ENCODE assay signal across 38 cellular contexts in genomic region chr12:34198924-34199323, GRCh38.
"Had no signal": no experiment of that assay in that cellular context is flagged by ENCODE, and none has a peak within 500 bp of the region (broad histone marks: within the 10 kb centered on the region; RNA-seq: fewer than 3 reads in every experiment).

No MANE protein-coding gene starts in this region.

- H3K4me1 ChIP-seq: adrenal gland, ascending aorta, body of pancreas, breast epithelium had no signal

- H3K4me3 ChIP-seq: adrenal gland, ascending aorta, body of pancreas, breast epithelium, cardiac muscle cell had no signal

- ATAC-seq: activated naive CD4-positive, alpha-beta T cell treated with anti-CD3 and anti-CD28 coated beads, Interleukin-2, amount 50 U/mL, for 72 hours; activated naive CD8-positive, alpha-beta T cell treated with anti-CD3 and anti-CD28 coated beads, Interleukin-2, amount 50 U/mL, for 24 hours; activated T-cell treated with anti-CD3 and anti-CD28 coated beads, Interleukin-2, amount 50 U/mL, for 4 hours; activated T-cell treated with anti-CD3 and anti-CD28 coated beads, Interleukin-2, amount 50 U/mL, for 72 hours; activated T-helper 17 cell treated with anti-CD3 and anti-CD28 coated beads, Interleukin-2, amount 50 U/mL, for 72 hours; body of pancreas had no signal

- H3K27ac ChIP-seq: adrenal gland, ascending aorta, body of pancreas, brain microvascular endothelial cell, breast epithelium, cardiac muscle cell had no signal

- H3K27me3 Mint-ChIP-seq: activated naive CD8-positive, alpha-beta T cell; activated naive CD8-positive, alpha-beta T cell treated with anti-CD3 and anti-CD28 coated beads, Interleukin-2, amount 10 ng/mL, durations not matched to agents 7 days and 5 days; activated naive CD8-positive, alpha-beta T cell treated with anti-CD3 and anti-CD28 coated beads, Interleukin-2, amount 50 U/mL, for 24 hours; brain had no signal

- H3K36me3 ChIP-seq: adrenal gland, ascending aorta, brain microvascular endothelial cell, breast epithelium, cardiac muscle cell had no signal

- H3K4me1 Mint-ChIP-seq: activated naive CD4-positive, alpha-beta T cell treated with anti-CD3 and anti-CD28 coated beads, Interleukin-2, amount 10 ng/mL, durations not matched to agents 7 days and 5 days; activated naive CD4-positive, alpha-beta T cell treated with anti-CD3 and anti-CD28 coated beads, Interleukin-2, amount 50 U/mL, for 24 hours; activated naive CD8-positive, alpha-beta T cell treated with anti-CD3 and anti-CD28 coated beads for 36 hours; activated naive CD8-positive, alpha-beta T cell treated with anti-CD3 and anti-CD28 coated beads, Interleukin-2, amount 10 ng/mL, durations not matched to agents 7 days and 5 days; activated naive CD8-positive, alpha-beta T cell treated with anti-CD3 and anti-CD28 coated beads, Interleukin-2, amount 50 U/mL, for 24 hours; activated T-helper 17 cell treated with anti-CD3 and anti-CD28 coated beads, Interleukin-2, amount 50 U/mL, for 72 hours; brain; central memory CD8-positive, alpha-beta T cell had no signal

- DNase-seq: activated effector memory CD4-positive, alpha-beta T cell treated with anti-CD3 and anti-CD28 coated beads, Interleukin-2, amount 50 U/mL, for 16 hours; activated effector memory CD4-positive, alpha-beta T cell treated with Interleukin-2 at 50 U/mL for 16 hours; activated gamma-delta T cell; activated gamma-delta T cell treated with Interleukin-2 at 50 U/mL for 16 hours; activated naive CD4-positive, alpha-beta T cell; activated naive CD4-positive, alpha-beta T cell treated with anti-CD3 and anti-CD28 coated beads for 36 hours; activated naive CD4-positive, alpha-beta T cell treated with anti-CD3 and anti-CD28 coated beads, Interleukin-2, amount 10 ng/mL, durations not matched to agents 7 days and 5 days; activated naive CD4-positive, alpha-beta T cell treated with anti-CD3 and anti-CD28 coated beads, Interleukin-2, amount 50 U/mL, for 16 hours; activated naive CD4-positive, alpha-beta T cell treated with Interleukin-2 at 50 U/mL for 16 hours; activated naive CD8-positive, alpha-beta T cell treated with anti-CD3 and anti-CD28 coated beads for 36 hours; activated naive CD8-positive, alpha-beta T cell treated with anti-CD3 and anti-CD28 coated beads, Interleukin-2, amount 10 ng/mL, durations not matched to agents 7 days and 5 days; activated naive CD8-positive, alpha-beta T cell treated with anti-CD3 and anti-CD28 coated beads, Interleukin-2, amount 50 U/mL, for 24 hours; activated T-cell treated with anti-CD3 and anti-CD28 coated beads, Interleukin-2, amount 50 U/mL, for 1 hour; activated T-cell treated with anti-CD3 and anti-CD28 coated beads, Interleukin-2, amount 50 U/mL, for 24 hours; activated T-cell treated with anti-CD3 and anti-CD28 coated beads, Interleukin-2, amount 50 U/mL, for 4 hours; activated T-cell treated with anti-CD3 and anti-CD28 coated beads, Interleukin-2, amount 50 U/mL, for 48 hours; activated T-cell treated with anti-CD3 and anti-CD28 coated beads, Interleukin-2, amount 50 U/mL, for 72 hours; adrenal gland; amniotic stem cell; amygdala; anterior cingulate cortex; aorta; body of pancreas; brain microvascular endothelial cell; caudate nucleus; central memory CD4-positive, alpha-beta T cell; cerebellar nuclear complex had no signal

- H3K27ac Mint-ChIP-seq: activated naive CD4-positive, alpha-beta T cell treated with anti-CD3 and anti-CD28 coated beads for 36 hours; activated naive CD4-positive, alpha-beta T cell treated with anti-CD3 and anti-CD28 coated beads, Interleukin-2, amount 10 ng/mL, durations not matched to agents 7 days and 5 days; activated naive CD4-positive, alpha-beta T cell treated with anti-CD3 and anti-CD28 coated beads, Interleukin-2, amount 50 U/mL, for 24 hours; activated naive CD4-positive, alpha-beta T cell treated with anti-CD3 and anti-CD28 coated beads, Interleukin-2, amount 50 U/mL, for 72 hours; activated naive CD8-positive, alpha-beta T cell; activated naive CD8-positive, alpha-beta T cell treated with anti-CD3 and anti-CD28 coated beads for 36 hours; activated naive CD8-positive, alpha-beta T cell treated with anti-CD3 and anti-CD28 coated beads, Interleukin-2, amount 10 ng/mL, durations not matched to agents 7 days and 5 days; activated naive CD8-positive, alpha-beta T cell treated with anti-CD3 and anti-CD28 coated beads, Interleukin-2, amount 50 U/mL, for 24 hours; activated T-cell treated with anti-CD3 and anti-CD28 coated beads, Interleukin-2, amount 50 U/mL, for 24 hours; activated T-cell treated with anti-CD3 and anti-CD28 coated beads, Interleukin-2, amount 50 U/mL, for 72 hours; activated T-helper 1 cell treated with anti-CD3 and anti-CD28 coated beads, Interleukin-12 subunit alpha, Interleukin-12 subunit beta, Interleukin-2, Interleukin-4 antibody, amounts not matched to agents 30 ng/mL and 10 ng/mL and 1 ng/mL, durations not matched to agents 14 hours and 24 hours and 36 hours; activated T-helper 17 cell treated with anti-CD3 and anti-CD28 coated beads, Interleukin-2, amount 50 U/mL, for 72 hours; activated T-helper 2 cell treated with anti-CD3 and anti-CD28 coated beads, Interferon-gamma antibody, Interleukin-2, Interleukin-4, amounts not matched to agents 10 μg/mL and 5 μg/mL and 100 μg/mL, durations not matched to agents 14 hours and 24 hours and 36 hours; brain had no signal

- H3K4me3 Mint-ChIP-seq: activated naive CD4-positive, alpha-beta T cell treated with anti-CD3 and anti-CD28 coated beads for 36 hours; activated naive CD4-positive, alpha-beta T cell treated with anti-CD3 and anti-CD28 coated beads, Interleukin-2, amount 10 ng/mL, durations not matched to agents 7 days and 5 days; activated naive CD4-positive, alpha-beta T cell treated with anti-CD3 and anti-CD28 coated beads, Interleukin-2, amount 50 U/mL, for 24 hours; activated naive CD8-positive, alpha-beta T cell; activated naive CD8-positive, alpha-beta T cell treated with anti-CD3 and anti-CD28 coated beads for 36 hours; activated naive CD8-positive, alpha-beta T cell treated with anti-CD3 and anti-CD28 coated beads, Interleukin-2, amount 10 ng/mL, durations not matched to agents 7 days and 5 days; activated naive CD8-positive, alpha-beta T cell treated with anti-CD3 and anti-CD28 coated beads, Interleukin-2, amount 50 U/mL, for 24 hours; activated T-cell treated with anti-CD3 and anti-CD28 coated beads, Interleukin-2, amount 50 U/mL, for 24 hours; activated T-cell treated with anti-CD3 and anti-CD28 coated beads, Interleukin-2, amount 50 U/mL, for 4 hours; activated T-cell treated with anti-CD3 and anti-CD28 coated beads, Interleukin-2, amount 50 U/mL, for 72 hours; activated T-helper 1 cell treated with anti-CD3 and anti-CD28 coated beads, Interleukin-12 subunit alpha, Interleukin-12 subunit beta, Interleukin-2, Interleukin-4 antibody, amounts not matched to agents 30 ng/mL and 10 ng/mL and 1 ng/mL, durations not matched to agents 14 hours and 24 hours and 36 hours; activated T-helper 17 cell treated with anti-CD3 and anti-CD28 coated beads, Interleukin-2, amount 50 U/mL, for 72 hours; brain; central memory CD8-positive, alpha-beta T cell had no signal

- H3K27me3 ChIP-seq: adrenal gland, ascending aorta, body of pancreas, brain microvascular endothelial cell, breast epithelium, cardiac muscle cell had no signal

- H3K36me3 Mint-ChIP-seq: activated naive CD4-positive, alpha-beta T cell treated with anti-CD3 and anti-CD28 coated beads, Interleukin-2, amount 10 ng/mL, durations not matched to agents 7 days and 5 days; activated naive CD4-positive, alpha-beta T cell treated with anti-CD3 and anti-CD28 coated beads, Interleukin-2, amount 50 U/mL, for 24 hours; activated naive CD4-positive, alpha-beta T cell treated with anti-CD3 and anti-CD28 coated beads, Interleukin-2, amount 50 U/mL, for 72 hours; activated naive CD8-positive, alpha-beta T cell treated with anti-CD3 and anti-CD28 coated beads for 36 hours; activated naive CD8-positive, alpha-beta T cell treated with anti-CD3 and anti-CD28 coated beads, Interleukin-2, amount 10 ng/mL, durations not matched to agents 7 days and 5 days; brain had no signal

- H3K9me3 Mint-ChIP-seq: activated naive CD4-positive, alpha-beta T cell treated with anti-CD3 and anti-CD28 coated beads for 36 hours; activated naive CD4-positive, alpha-beta T cell treated with anti-CD3 and anti-CD28 coated beads, Interleukin-2, amount 10 ng/mL, durations not matched to agents 7 days and 5 days; activated naive CD4-positive, alpha-beta T cell treated with anti-CD3 and anti-CD28 coated beads, Interleukin-2, amount 50 U/mL, for 24 hours; activated naive CD4-positive, alpha-beta T cell treated with anti-CD3 and anti-CD28 coated beads, Interleukin-2, amount 50 U/mL, for 72 hours; activated naive CD8-positive, alpha-beta T cell treated with anti-CD3 and anti-CD28 coated beads for 36 hours; activated naive CD8-positive, alpha-beta T cell treated with anti-CD3 and anti-CD28 coated beads, Interleukin-2, amount 10 ng/mL, durations not matched to agents 7 days and 5 days; activated T-cell treated with anti-CD3 and anti-CD28 coated beads, Interleukin-2, amount 50 U/mL, for 24 hours; activated T-cell treated with anti-CD3 and anti-CD28 coated beads, Interleukin-2, amount 50 U/mL, for 4 hours; activated T-cell treated with anti-CD3 and anti-CD28 coated beads, Interleukin-2, amount 50 U/mL, for 72 hours; activated T-helper 1 cell treated with anti-CD3 and anti-CD28 coated beads, Interleukin-12 subunit alpha, Interleukin-12 subunit beta, Interleukin-2, Interleukin-4 antibody, amounts not matched to agents 30 ng/mL and 10 ng/mL and 1 ng/mL, durations not matched to agents 14 hours and 24 hours and 36 hours; activated T-helper 17 cell treated with anti-CD3 and anti-CD28 coated beads, Interleukin-2, amount 50 U/mL, for 72 hours; activated T-helper 2 cell treated with anti-CD3 and anti-CD28 coated beads, Interferon-gamma antibody, Interleukin-2, Interleukin-4, amounts not matched to agents 10 μg/mL and 5 μg/mL and 100 μg/mL, durations not matched to agents 14 hours and 24 hours and 36 hours; central memory CD8-positive, alpha-beta T cell had no signal

- H3K9me3 ChIP-seq: adrenal gland, ascending aorta, body of pancreas, breast epithelium had no signal
